In genomic region chr15:92666780-92667179, GRCh38 we compare ENCODE assay signal across 14 cellular contexts. TPM values are rescaled to one million over a fixed set of nuclear protein-coding genes. Genes with fewer than 3 reads are reported as not detected.
DNase-seq lines count a peak whose midpoint lies in the region; ATAC-seq and TF ChIP-seq lines count a peak whose summit lies in the region.
"Had no signal": no experiment of that assay in that cellular context is flagged by ENCODE, and none has a peak within 500 bp of the region (broad histone marks: within the 10 kb centered on the region; RNA-seq: fewer than 3 reads in every experiment).

No MANE protein-coding gene starts in this region.

- peaks cover 6% of the 10 kb centered on the region for H3K27me3 Mint-ChIP-seq in chondrocyte (ENCODE audit: low read depth)
- peaks cover 0 to 25% (median 13%) of the 10 kb centered on the region in 5 donors for H3K27me3 Mint-ChIP-seq in naive thymus-derived CD4-positive, alpha-beta T cell

- H3K36me3 Mint-ChIP-seq in chondrocyte (ENCODE audit: low read depth), result no peaks in the 10 kb centered on the region
- H3K36me3 Mint-ChIP-seq in naive thymus-derived CD4-positive, alpha-beta T cell, result no peaks in the 10 kb centered on the region

- no peaks in the 10 kb centered on the region for H3K9me3 ChIP-seq in naive thymus-derived CD4-positive, alpha-beta T cell (ENCODE audit: control insufficient read depth in 2 of 3, low read length in 3 of 3)
- H3K9me3 ChIP-seq: neutrophil, Peyer's patch, uterus had no signal

- TF ChIP-seq CTCF in chondrocyte (IDR thresholded peaks at IDR 0.05) (no peak), lower leg skin (IDR thresholded peaks at IDR 0.05) (no peak)

- TF ChIP-seq POLR2A in lower leg skin (IDR thresholded peaks at IDR 0.05), result no peak

- H3K4me1 ChIP-seq in naive thymus-derived CD4-positive, alpha-beta T cell (ENCODE audit: control insufficient read depth in 2 of 2, insufficient read depth in 2 of 2, low read length in 2 of 2), result no peaks in the 10 kb centered on the region
- H3K4me1 ChIP-seq: uterus had no signal

- H3K27ac ChIP-seq in naive thymus-derived CD4-positive, alpha-beta T cell (ENCODE audit: low read depth, low read length), result no peak overlapping the region
- H3K27ac ChIP-seq: neutrophil had no signal

- no peaks in the 10 kb centered on the region for H3K36me3 ChIP-seq in naive thymus-derived CD4-positive, alpha-beta T cell (ENCODE audit: control insufficient read depth in 2 of 3, insufficient read depth in 3 of 3, low read length in 3 of 3)
- H3K36me3 ChIP-seq: neutrophil, Peyer's patch, uterus had no signal

- intact Hi-C loops in lower leg skin (cut with DNase I; ENCODE audit: low total_unique reads), result no loop called here
- intact Hi-C loops in naive thymus-derived CD4-positive, alpha-beta T cell (cut with micrococcal nuclease), result no loop called here

- H3K4me3 Mint-ChIP-seq in chondrocyte (ENCODE audit: unreplicated experiment), result no peak overlapping the region
- H3K4me3 Mint-ChIP-seq in naive thymus-derived CD4-positive, alpha-beta T cell, result no peak overlapping the region

- peak overlapping the region; percentile 86 for H3K27ac Mint-ChIP-seq in chondrocyte (ENCODE audit: unreplicated experiment)
- no peak overlapping the region for H3K27ac Mint-ChIP-seq in naive thymus-derived CD4-positive, alpha-beta T cell

- WGBS in lower leg skin, 2 donors, result 37 to 60% methylated on average over 10 of the region's 10 CpGs

- POLR2A ChIA-PET in naive thymus-derived CD4-positive, alpha-beta T cell (lab: Charles Lee), result no interaction called here

- no peaks in the 10 kb centered on the region for H3K27me3 ChIP-seq in naive thymus-derived CD4-positive, alpha-beta T cell (ENCODE audit: control insufficient read depth in 2 of 2, insufficient read depth in 2 of 2, low read length in 2 of 2)
- H3K27me3 ChIP-seq: Peyer's patch, uterus had no signal

- H3K4me1 Mint-ChIP-seq in chondrocyte (ENCODE audit: low read depth), result peaks cover 37% of the 10 kb centered on the region
- H3K4me1 Mint-ChIP-seq in naive thymus-derived CD4-positive, alpha-beta T cell, result peaks cover 0 to 8% (median 0%) of the 10 kb centered on the region in 7 donors

- H3K4me3 ChIP-seq in lower leg skin (ENCODE audit: low read depth, poor library complexity, severe bottlenecking), result no peak overlapping the region
- H3K4me3 ChIP-seq in naive thymus-derived CD4-positive, alpha-beta T cell (ENCODE audit: low read length), result no peak overlapping the region
- H3K4me3 ChIP-seq: Peyer's patch, uterus had no signal

- CTCF ChIA-PET in naive thymus-derived CD4-positive, alpha-beta T cell (lab: Charles Lee), result no interaction called here

- DNase-seq in NCI-H1092 treated with DMSO at 0.1 percent for 48 hours (lab: John Stamatoyannopoulos, UW) (peak; percentile 58), chondrocyte (ENCODE audit: low spot score) (no peak), left kidney (ENCODE audit: low read depth, low spot score) (peak; percentile 64), stromal cell of bone marrow (ENCODE audit: low read depth) (peak; percentile 24), lower leg skin (ENCODE audit: low spot score in 2 of 2) (no peak)
- DNase-seq in naive thymus-derived CD4-positive, alpha-beta T cell, result no peak
- no peak for DNase-seq in activated naive CD4-positive, alpha-beta T cell treated with Interleukin-2 at 50 U/mL for 16 hours
- DNase-seq: activated effector memory CD4-positive, alpha-beta T cell treated with Interleukin-2 at 50 U/mL for 16 hours; cortex of kidney; EL; MV-4-11; uterus had no signal

- no peak for ATAC-seq in naive thymus-derived CD4-positive, alpha-beta T cell

- H3K9me3 Mint-ChIP-seq in chondrocyte (ENCODE audit: low read depth), result no peaks in the 10 kb centered on the region
- H3K9me3 Mint-ChIP-seq in naive thymus-derived CD4-positive, alpha-beta T cell, result no peaks in the 10 kb centered on the region

RNA-seq across cellular contexts. Expression of gene FAM174B, which starts 11.2 kb away (rescaled TPM):
- total RNA-seq in chondrocyte, result 11.0 to 24.0 TPM (median 21.9 TPM) in 3 replicates
- 10 to 100 TPM in 3 of 4 donors, 1 to 10 TPM in 1; 9.9 to 33.4 (median 18.3) TPM for total RNA-seq in lower leg skin
- total RNA-seq in naive thymus-derived CD4-positive, alpha-beta T cell, result 10 to 100 TPM in 2 of 5 experiments, 1 to 10 TPM in 3; 5.2 to 15.9 (median 6.7) TPM
- 1 to 10 TPM; 3.5 to 7.1 TPM for polyA plus RNA-seq in naive thymus-derived CD4-positive, alpha-beta T cell

Comparison
In these comparisons a context has a peak if more than half of its experiments do, and no peak if none do; other contexts are left out.
1. DNase-seq: peak in NCI-H1092 treated with DMSO at 0.1 percent for 48 hours (single experiment), left kidney (single experiment) and stromal cell of bone marrow (single experiment); none in chondrocyte (single experiment), lower leg skin (0 of 2), naive thymus-derived CD4-positive, alpha-beta T cell (0 of 9) and activated naive CD4-positive, alpha-beta T cell treated with Interleukin-2 at 50 U/mL for 16 hours (single experiment).